1 cellular context compared by ENCODE assay signal in genomic region chr4:47383829-47384427, GRCh38.
TF ChIP-seq lines count a peak whose summit lies in the region.

No MANE protein-coding gene starts in this region.

TF ChIP-seq in H1, 55 proteins besides CTCF, POLR2A, EP300 and RAD21 (continued from another document):
- TF ChIP-seq CHD7 (IDR thresholded peaks at IDR 0.05; ENCODE audit: insufficient replicate concordance, low read length) (no peak), SIX5 (IDR thresholded peaks at IDR 0.05; ENCODE audit: low read depth, low read length) (no peak), HDAC6 (IDR thresholded peaks at IDR 0.05; ENCODE audit: low read depth, low read length) (no peak), MAX (IDR thresholded peaks at IDR 0.05) (no peak), CTBP2 (IDR thresholded peaks at IDR 0.05; ENCODE audit: borderline replicate concordance, insufficient read depth, insufficient read length, low read length) (no peak), HDAC2 (IDR thresholded peaks at IDR 0.05; ENCODE audit: borderline replicate concordance in 1 of 2, low read depth in 2 of 2, low read length in 2 of 2) (no peak), EZH2 (IDR thresholded peaks at IDR 0.05; ENCODE audit: low read depth, low read length, severe bottlenecking) (no peak), SP4 (IDR thresholded peaks at IDR 0.05; ENCODE audit: low read length) (no peak), PHF8 (conservative IDR thresholded peaks at IDR 0.05; ENCODE audit: low read depth, low read length) (no peak), KDM4A (IDR thresholded peaks at IDR 0.05; ENCODE audit: low read depth, low read length, severe bottlenecking) (no peak), TAF1 (IDR thresholded peaks at IDR 0.05; ENCODE audit: low read depth, low read length) (no peak), ATF3 (IDR thresholded peaks at IDR 0.05; ENCODE audit: insufficient read depth, low read depth, low read length) (no peak), SRF (IDR thresholded peaks at IDR 0.05; ENCODE audit: low read depth, low read length) (no peak), CBX5 (IDR thresholded peaks at IDR 0.05; ENCODE audit: low read depth, low read length) (no peak), RNF2 (IDR thresholded peaks at IDR 0.05; ENCODE audit: borderline replicate concordance, low read depth, low read length, missing control alignments, poor library complexity, severe bottlenecking) (no peak), YY1 (IDR thresholded peaks at IDR 0.05; ENCODE audit: low read depth, low read length) (no peak), BACH1 (IDR thresholded peaks at IDR 0.05; ENCODE audit: low read length) (no peak), E2F6 (IDR thresholded peaks at IDR 0.05) (no peak)
TF ChIP-seq in H1: peak in this region for 0.
